ENCODE assay signal across 8 cellular contexts in the genomic region with DNA sequence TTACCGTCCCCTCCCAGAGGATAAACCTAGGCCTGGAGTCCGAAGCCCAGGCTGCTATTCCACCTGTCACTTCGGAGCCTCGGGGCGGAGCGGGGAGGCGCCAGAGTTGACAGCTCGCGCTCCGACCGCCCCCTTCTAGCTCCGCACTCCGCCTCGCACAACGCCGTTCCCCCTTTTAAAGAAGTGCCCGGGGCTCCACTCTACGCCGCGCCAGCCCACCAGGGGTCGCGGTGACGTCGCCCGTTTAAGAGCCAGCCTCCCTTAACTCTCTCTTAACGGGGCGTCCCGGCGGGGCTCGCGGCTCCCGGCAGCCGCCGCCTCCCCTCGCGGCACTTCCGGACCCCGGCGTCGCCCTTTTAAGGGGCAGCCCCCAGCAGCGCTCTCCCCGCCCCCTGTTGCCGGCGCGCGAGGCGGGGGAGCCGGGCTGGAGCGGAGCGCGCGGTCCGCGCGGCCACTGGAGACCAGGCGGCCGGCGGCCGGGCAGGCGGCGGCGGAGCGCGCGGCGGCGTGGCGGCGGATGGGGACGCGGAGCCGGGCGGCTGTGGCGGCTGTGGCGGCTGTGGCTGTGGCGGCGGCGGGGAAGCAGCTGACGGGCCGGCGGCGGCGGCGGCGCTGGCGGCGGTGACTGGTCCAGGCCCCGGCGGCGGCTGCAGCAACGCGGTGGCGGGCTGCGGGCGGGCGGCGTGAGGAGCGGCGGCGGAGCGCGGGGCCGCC. TPM values are rescaled to one million over a fixed set of nuclear protein-coding genes. Genes with fewer than 3 reads are reported as not detected.
DNase-seq lines count a peak whose midpoint lies in the region; ATAC-seq and TF ChIP-seq lines count a peak whose summit lies in the region.

INAFM2 (plus strand) TSS at position 454 of the 714 bp plus-strand sequence. CDS start 364 bp downstream, outside the sequence.

- peak within 1 kb of the TSS; percentile 61 for H3K4me3 ChIP-seq in epithelial cell of proximal tubule (ENCODE audit: low read depth, low read length)

- peak; percentile 46 for TF ChIP-seq CTCF in epithelial cell of proximal tubule (conservative IDR thresholded peaks at IDR 0.05; ENCODE audit: low read depth, low read length)

- ATAC-seq in GM21526 (IDR thresholded peaks at IDR 0.05; ENCODE audit: low FRiP score, unreplicated experiment) = peak; percentile 80

- DNase-seq in DMS114 treated with DMSO at 0.1 percent for 48 hours (lab: John Stamatoyannopoulos, UW; ENCODE audit: unreplicated experiment) (peak; percentile 95), HuH-7.5 (ENCODE audit: low spot score) (peak; percentile 89), OCI-M1 (lab: John Stamatoyannopoulos, UW) (peak; percentile 95), activated T-cell treated with anti-CD3 and anti-CD28 coated beads for 24 hours (ENCODE audit: low read depth) (peak; percentile 88), epithelial cell of proximal tubule (ENCODE audit: low read depth) (no peak), mucosa of gallbladder (ENCODE audit: low spot score) (peak; percentile 92)
- DNase-seq in stimulated activated CD8-positive, alpha-beta memory T cell treated with anti-CD3 and anti-CD28 coated beads, Interleukin-4, amount 100 ng/mL, for 4 hours (ENCODE audit: low read depth in 2 of 2, low spot score in 1 of 2) = peak; percentile 73 to 90

RNA-seq across cellular contexts. Expression of gene INAFM2, which starts in this region (rescaled TPM):
- total RNA-seq in epithelial cell of proximal tubule (15.3 and 17.3 TPM in 2 replicates), mucosa of gallbladder (44.2 TPM)
